10 cellular contexts compared by ENCODE assay signal in the genomic region with DNA sequence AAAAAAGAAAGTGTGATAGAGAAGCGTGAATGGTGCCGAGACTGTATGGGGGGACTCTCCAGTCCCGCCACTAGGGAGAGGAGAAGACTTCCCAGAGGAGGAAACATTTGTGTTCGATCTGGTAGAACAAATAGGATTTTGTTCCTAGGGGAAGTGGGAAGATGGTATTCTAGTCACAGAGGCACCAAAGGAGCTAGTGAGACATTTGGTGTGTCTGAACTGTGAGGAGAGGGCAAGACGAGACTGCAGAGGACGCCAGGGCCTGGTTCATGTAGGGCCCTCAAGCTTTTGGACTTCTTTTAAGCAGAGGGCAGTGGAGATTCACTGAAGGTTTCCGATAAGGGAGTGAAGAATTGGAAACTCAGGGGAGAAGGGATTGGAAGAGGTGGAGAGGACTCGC. TPM values are rescaled to one million over a fixed set of nuclear protein-coding genes. Genes with fewer than 3 reads are reported as not detected.
DNase-seq lines count a peak whose midpoint lies in the region; TF ChIP-seq lines count a peak whose summit lies in the region.
"Had no signal": no experiment of that assay in that cellular context is flagged by ENCODE, and none has a peak within 500 bp of the region (broad histone marks: within the 10 kb centered on the region; RNA-seq: fewer than 3 reads in every experiment).

No MANE protein-coding gene starts in this region.

- peaks cover 85 to 98% (median 92%) of the 10 kb centered on the region in 10 experiments for H3K4me1 ChIP-seq in BLaER1 treated with 17β-estradiol and CSF1 and Interleukin-3, amounts not matched to agents 10 nM and 100 nM
- H3K4me1 ChIP-seq in SK-N-SH (ENCODE audit: control insufficient read depth in 1 of 2, insufficient read depth in 2 of 2, low read depth in 1 of 2, low read length in 1 of 2), result peaks cover 56 to 72% of the 10 kb centered on the region in 2 experiments; a peak in 3 of 4 replicates
- H3K4me1 ChIP-seq in esophagus squamous epithelium, result peaks cover 59 to 95% (median 72%) of the 10 kb centered on the region in 3 donors
- H3K4me1 ChIP-seq in BE2C, result peaks cover 20% of the 10 kb centered on the region

- H3K9me3 Mint-ChIP-seq in progenitor cell of endocrine pancreas (ENCODE audit: low read depth), result no peaks in the 10 kb centered on the region

- H3K4me1 Mint-ChIP-seq in progenitor cell of endocrine pancreas (ENCODE audit: low read depth), result peaks cover 46% of the 10 kb centered on the region

- TF ChIP-seq POLR2A in esophagus squamous epithelium (IDR thresholded peaks at IDR 0.05), result no peak

- H3K9me2 ChIP-seq in SK-N-SH, result no peaks in the 10 kb centered on the region

- intact Hi-C loops in esophagus squamous epithelium (cut with DNase I), result no loop called here

- peaks cover 6 to 24% (median 7%) of the 10 kb centered on the region in 11 experiments; a peak in 21 of 22 replicates for H3K36me3 ChIP-seq in BLaER1 treated with 17β-estradiol and CSF1 and Interleukin-3, amounts not matched to agents 10 nM and 100 nM
- peaks cover 12 to 32% of the 10 kb centered on the region in 2 experiments for H3K36me3 ChIP-seq in SK-N-SH (replicated peaks in 1 of 2; ENCODE audit: control insufficient read depth in 1 of 2, insufficient read depth in 2 of 2, low read length in 1 of 2)
- peaks cover 0 to 12% (median 3%) of the 10 kb centered on the region in 3 donors for H3K36me3 ChIP-seq in esophagus squamous epithelium
- no peaks in the 10 kb centered on the region for H3K36me3 ChIP-seq in BE2C

- H3K9ac ChIP-seq in BLaER1 treated with 17β-estradiol and CSF1 and Interleukin-3, amounts not matched to agents 10 nM and 100 nM, result peak overlapping the region in 10 of 11 experiments; percentile 21 to 96 (median 90); a peak in 16 of 22 replicates
- H3K9ac ChIP-seq in SK-N-SH, result peak overlapping the region; percentile 94; the same call in 1 of the 2 replicates

- peaks cover 40% of the 10 kb centered on the region for H3K79me2 ChIP-seq in SK-N-SH (ENCODE audit: insufficient read depth)

- no peaks in the 10 kb centered on the region for H3K27me3 Mint-ChIP-seq in progenitor cell of endocrine pancreas

- TF ChIP-seq EP300 in SK-N-SH (IDR thresholded peaks at IDR 0.05; ENCODE audit: borderline replicate concordance in 1 of 2, low read depth in 1 of 2, low read length in 1 of 2), result no peak

- TF ChIP-seq CTCF in SK-N-SH (IDR thresholded peaks at IDR 0.05) (no peak), esophagus squamous epithelium (IDR thresholded peaks at IDR 0.05) (no peak), progenitor cell of endocrine pancreas (IDR thresholded peaks at IDR 0.05; ENCODE audit: unreplicated experiment) (no peak), BE2C (IDR thresholded peaks at IDR 0.05; ENCODE audit: low read depth, low read length) (no peak)

- TF ChIP-seq RAD21 in SK-N-SH (IDR thresholded peaks at IDR 0.05; ENCODE audit: low read length), result no peak

- DNase-seq in SK-N-SH (no peak), esophagus squamous epithelium (lab: John Stamatoyannopoulos, UW) (no peak), progenitor cell of endocrine pancreas (ENCODE audit: low spot score, unreplicated experiment) (no peak), NCI-H1417 (lab: John Stamatoyannopoulos, UW) (no peak), BE2C (no peak), NCI-H1092 (lab: John Stamatoyannopoulos, UW) (no peak), NK-92 (lab: John Stamatoyannopoulos, UW; ENCODE audit: unreplicated experiment) (no peak)
- DNase-seq: caudate nucleus, NCI-H1436 had no signal

- CTCF ChIA-PET in SK-N-SH (lab: Yijun Ruan, JAX), result interaction anchor here (0.9 to 1.1 kb wide), 2 partner anchors 10 to 11 kb away, joined by 3 to 4 read pairs; partner anchors contain the start of gene PLK3

- no peak overlapping the region for H3K4me3 Mint-ChIP-seq in progenitor cell of endocrine pancreas (ENCODE audit: low read depth)

- WGBS in SK-N-SH (ENCODE audit: low lambda C conversion rate), result 71% methylated on average over 8 of the region's 8 CpGs
- WGBS in esophagus squamous epithelium, 2 donors, result 75 to 84% methylated on average over 8 of the region's 8 CpGs

- peak overlapping the region; percentile 90 to 99 (median 92) for H3K4me2 ChIP-seq in BLaER1 treated with 17β-estradiol and CSF1 and Interleukin-3, amounts not matched to agents 10 nM and 100 nM
- peak overlapping the region; percentile 76 for H3K4me2 ChIP-seq in SK-N-SH

- H3K36me3 Mint-ChIP-seq in progenitor cell of endocrine pancreas (ENCODE audit: insufficient read depth), result peaks cover 7% of the 10 kb centered on the region

- H2AFZ ChIP-seq in SK-N-SH (ENCODE audit: low read depth), result no peak overlapping the region

- H4K20me1 ChIP-seq in BLaER1 treated with 17β-estradiol and CSF1 and Interleukin-3, amounts not matched to agents 10 nM and 100 nM, result no peaks in the 10 kb centered on the region; a peak in 1 of 22 replicates
- no peaks in the 10 kb centered on the region for H4K20me1 ChIP-seq in SK-N-SH (ENCODE audit: insufficient read depth)

- H3K27ac ChIP-seq in BLaER1 treated with 17β-estradiol and CSF1 and Interleukin-3, amounts not matched to agents 10 nM and 100 nM, result peak overlapping the region; percentile 8 to 100 (median 99); a peak in 20 of 22 replicates
- peak overlapping the region; percentile 71 to 100 for H3K27ac ChIP-seq in SK-N-SH (ENCODE audit: low read depth in 2 of 2, low read length in 1 of 2)
- peak overlapping the region; percentile 6 to 98 (median 70) for H3K27ac ChIP-seq in esophagus squamous epithelium

- peak overlapping the region; percentile 27 for H3K27ac Mint-ChIP-seq in progenitor cell of endocrine pancreas

- peaks cover 65% of the 10 kb centered on the region for H3F3A ChIP-seq in SK-N-SH (replicated peaks; ENCODE audit: insufficient read depth)

- no peaks in the 10 kb centered on the region for H3K9me3 ChIP-seq in BLaER1 treated with 17β-estradiol and CSF1 and Interleukin-3, amounts not matched to agents 10 nM and 100 nM (replicated peaks in 1 of 11)
- H3K9me3 ChIP-seq in SK-N-SH (no peaks in the 10 kb centered on the region), esophagus squamous epithelium (no peaks in the 10 kb centered on the region), BE2C (no peaks in the 10 kb centered on the region)

- no peaks in the 10 kb centered on the region for H3K27me3 ChIP-seq in BLaER1 treated with 17β-estradiol and CSF1 and Interleukin-3, amounts not matched to agents 10 nM and 100 nM
- no peaks in the 10 kb centered on the region for H3K27me3 ChIP-seq in SK-N-SH (ENCODE audit: insufficient read depth)
- no peaks in the 10 kb centered on the region for H3K27me3 ChIP-seq in esophagus squamous epithelium
- H3K27me3 ChIP-seq in BE2C, result no peaks in the 10 kb centered on the region

- no peak overlapping the region for H3K4me3 ChIP-seq in BLaER1 treated with 17β-estradiol and CSF1 and Interleukin-3, amounts not matched to agents 10 nM and 100 nM
- H3K4me3 ChIP-seq in SK-N-SH (ENCODE audit: low read depth in 2 of 2, low read length in 1 of 2) (peak overlapping the region in 1 of 2 experiments; percentile 10; a peak in 1 of 4 replicates), esophagus squamous epithelium (no peak overlapping the region), BE2C (ENCODE audit: low read depth, low read length) (no peak overlapping the region)

- POLR2A ChIA-PET in SK-N-SH (lab: Yijun Ruan, JAX), result no interaction called here

TF ChIP-seq in SK-N-SH, 30 proteins besides CTCF, POLR2A, EP300 and RAD21 (continues in another document):
- TF ChIP-seq FOSL2 (IDR thresholded peaks at IDR 0.05; ENCODE audit: borderline replicate concordance, low read depth), result no peak
- no peak for TF ChIP-seq PBX3 (IDR thresholded peaks at IDR 0.05)
- no peak for TF ChIP-seq MEF2A (IDR thresholded peaks at IDR 0.05; ENCODE audit: borderline replicate concordance, low read depth)
- no peak for TF ChIP-seq ELF1 (IDR thresholded peaks at IDR 0.05)

RNA-seq across cellular contexts. Expression of gene BTBD19, which starts 2.9 kb away (rescaled TPM):
- 36.9 and 37.9 TPM in 2 replicates for polyA plus RNA-seq in SK-N-SH (2012; rRNA removed)
- polyA plus RNA-seq in SK-N-SH (2012; cell fraction: cytosol; rRNA removed), result 7.5 and 10.1 TPM in 2 replicates
- polyA plus RNA-seq in SK-N-SH (2012; cell fraction: nucleus; rRNA removed), result 265 and 277 TPM in 2 replicates
- total RNA-seq in esophagus squamous epithelium, result 1 to 10 TPM in 3 of 4 donors, under 1 TPM in 1; 0.68 to 5.3 (median 4.1) TPM
- 26.7 and 27.5 TPM in 2 replicates for total RNA-seq in progenitor cell of endocrine pancreas
- polyA plus RNA-seq in BE2C (2012; ENCODE audit: insufficient read depth, insufficient read length, low read depth), result 3.3 TPM

RNA-seq across cellular contexts. Expression of gene DYNLT4, which starts 4.1 kb away (rescaled TPM):
- polyA plus RNA-seq in SK-N-SH (2012; rRNA removed), result 0.37 and 0.61 TPM in 2 replicates
- polyA plus RNA-seq in SK-N-SH (2012; cell fraction: cytosol; rRNA removed), result 0.15 and 0.29 TPM in 2 replicates
- polyA plus RNA-seq in SK-N-SH (2012; cell fraction: nucleus; rRNA removed), result 1.4 and 3.2 TPM in 2 replicates
- total RNA-seq in esophagus squamous epithelium (not detected), progenitor cell of endocrine pancreas (0.55 and 0.79 TPM in 2 replicates)
- polyA plus RNA-seq in BE2C (2012; ENCODE audit: insufficient read depth, insufficient read length, low read depth), result not detected

RNA-seq across cellular contexts. Expression of gene PLK3, which starts 11.1 kb away (rescaled TPM):
- 68.3 and 82.8 TPM in 2 replicates for polyA plus RNA-seq in SK-N-SH (2012; rRNA removed)
- polyA plus RNA-seq in SK-N-SH (2012; cell fraction: cytosol; rRNA removed), result 26.5 and 37.1 TPM in 2 replicates
- polyA plus RNA-seq in SK-N-SH (2012; cell fraction: nucleus; rRNA removed), result 295 and 317 TPM in 2 replicates
- 10 to 100 TPM; 10.3 to 36.2 (median 30.7) TPM for total RNA-seq in esophagus squamous epithelium
- 11.8 and 13.3 TPM in 2 replicates for total RNA-seq in progenitor cell of endocrine pancreas
- polyA plus RNA-seq in BE2C (2012; ENCODE audit: insufficient read depth, insufficient read length, low read depth), result 24.5 TPM

RNA-seq across cellular contexts. Expression of gene BEST4, which starts 23.3 kb away (rescaled TPM):
- polyA plus RNA-seq in SK-N-SH (2012; rRNA removed), result 0.08 and 0.12 TPM in 2 replicates
- polyA plus RNA-seq in SK-N-SH (2012; cell fraction: cytosol; rRNA removed), result 0.01 and 0.06 TPM in 2 replicates
- polyA plus RNA-seq in SK-N-SH (2012; cell fraction: nucleus; rRNA removed), result 0.89 and 1.4 TPM in 2 replicates
- under 1 TPM in 1 of 4 donors, not detected in 3; 0.26 TPM for total RNA-seq in esophagus squamous epithelium
- total RNA-seq in progenitor cell of endocrine pancreas, result 2.1 and 2.4 TPM in 2 replicates
- polyA plus RNA-seq in BE2C (2012; ENCODE audit: insufficient read depth, insufficient read length, low read depth), result not detected

RNA-seq across cellular contexts. Expression of gene PTCH2, which starts 31.8 kb away (rescaled TPM):
- polyA plus RNA-seq in SK-N-SH (2012; rRNA removed), result 1.0 and 1.2 TPM in 2 replicates
- polyA plus RNA-seq in SK-N-SH (2012; cell fraction: cytosol; rRNA removed), result 0.36 and 0.52 TPM in 2 replicates
- polyA plus RNA-seq in SK-N-SH (2012; cell fraction: nucleus; rRNA removed), result 6.3 and 9.0 TPM in 2 replicates
- total RNA-seq in esophagus squamous epithelium, result under 1 TPM in 2 of 4 donors, not detected in 2; 0.09 to 0.19 TPM
- 2.9 and 3.0 TPM in 2 replicates for total RNA-seq in progenitor cell of endocrine pancreas
- polyA plus RNA-seq in BE2C (2012; ENCODE audit: insufficient read depth, insufficient read length, low read depth), result 0.45 TPM
